In genomic region chr6:101605874-101606273, GRCh38 we compare ENCODE assay signal across 12 cellular contexts.
A peak's percentile ranks its signal among the peaks of the same experiment; 100 is the strongest.
DNase-seq lines count a peak whose midpoint lies in the region; ATAC-seq and TF ChIP-seq lines count a peak whose summit lies in the region.
"Had no signal": no experiment of that assay in that cellular context is flagged by ENCODE, and none has a peak within 500 bp of the region (broad histone marks: within the 10 kb centered on the region; RNA-seq: fewer than 3 reads in every experiment).

No MANE protein-coding gene starts in this region.

- TF ChIP-seq CTCF in mucosa of descending colon (IDR thresholded peaks at IDR 0.05) = no peak

- intact Hi-C loops in mucosa of descending colon (cut with DNase I, micrococcal nuclease) = no loop called here

- ATAC-seq in GM19025 (IDR thresholded peaks at IDR 0.05; ENCODE audit: low read depth, unreplicated experiment) = peak; percentile 70
- peak; percentile 61 for ATAC-seq in HG02798 (IDR thresholded peaks at IDR 0.05; ENCODE audit: poor library complexity, unreplicated experiment)
- peak; percentile 62 for ATAC-seq in mucosa of descending colon
- ATAC-seq: natural killer cell had no signal

- H3K27ac ChIP-seq in caudate nucleus (ENCODE audit: low read depth, low read length) = no peak overlapping the region
- H3K27ac ChIP-seq: spleen had no signal

- H3K9me3 ChIP-seq in mucosa of descending colon = no peaks in the 10 kb centered on the region
- H3K9me3 ChIP-seq: spleen had no signal

- no peaks in the 10 kb centered on the region for H3K36me3 ChIP-seq in mucosa of descending colon (ENCODE audit: low read depth)
- H3K36me3 ChIP-seq: spleen had no signal

- DNase-seq in HPDE6-E6E7 (ENCODE audit: extremely low spot score) (peak; percentile 43), mucosa of descending colon (no peak), NCI-H187 (lab: John Stamatoyannopoulos, UW) (no peak), CD1c-positive myeloid dendritic cell (ENCODE audit: extremely low spot score) (no peak), caudate nucleus (lab: John Stamatoyannopoulos, UW) (no peak)
- DNase-seq: activated CD8-positive, alpha-beta memory T cell treated with anti-CD3 and anti-CD28 coated beads, Interleukin-2, amount 50 U/mL, for 4 hours; amniotic stem cell; natural killer cell; spleen; T1000 had no signal

- no peak overlapping the region for H3K4me3 ChIP-seq in mucosa of descending colon
- H3K4me3 ChIP-seq: spleen had no signal

- H3K4me1 ChIP-seq in mucosa of descending colon (ENCODE audit: low read depth) = no peaks in the 10 kb centered on the region
- H3K4me1 ChIP-seq: spleen had no signal
